16 cellular contexts compared by ENCODE assay signal in the genomic region with DNA sequence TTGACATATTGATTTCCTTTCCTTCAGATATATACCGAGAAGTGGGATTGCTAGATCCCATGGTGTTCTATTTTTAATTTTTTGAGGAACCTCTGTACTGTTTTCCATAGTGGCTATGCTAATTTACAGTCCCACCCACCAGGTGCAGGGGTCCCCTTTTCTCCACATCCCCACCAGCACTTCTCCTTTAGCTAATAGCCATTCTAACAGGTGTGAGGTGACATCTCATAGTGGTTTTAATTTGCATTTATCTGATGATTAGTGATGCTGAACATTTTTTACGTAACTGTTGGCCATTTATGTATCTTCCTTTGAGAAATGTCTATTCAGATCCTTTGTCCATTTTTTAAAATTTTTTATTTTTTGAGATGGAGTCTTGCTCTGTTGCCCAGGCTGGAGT.
DNase-seq lines count a peak whose midpoint lies in the region; ATAC-seq and TF ChIP-seq lines count a peak whose summit lies in the region.
"Had no signal": no experiment of that assay in that cellular context is flagged by ENCODE, and none has a peak within 500 bp of the region (broad histone marks: within the 10 kb centered on the region; RNA-seq: fewer than 3 reads in every experiment).

No MANE protein-coding gene starts in this region.

- H3F3A ChIP-seq in DOHH2 (ENCODE audit: control insufficient read depth, insufficient read depth), result peaks cover 17% of the 10 kb centered on the region

- DNase-seq in NAMALWA (ENCODE audit: low spot score) (peak; percentile 53), activated B cell treated with CpG ODN at 0.5 μM for 24 hours (no peak), sigmoid colon (peak; percentile 12), GM10248 (ENCODE audit: extremely low spot score) (no peak)
- DNase-seq in CD4-positive, alpha-beta memory T cell, result no peak
- DNase-seq: BE2C; C1 segment of cervical spinal cord; Caco-2; CD4-positive, CD25-positive, alpha-beta regulatory T cell; GDM1; HCEC 1CT had no signal

- 85 to 94% methylated on average over 2 of the region's 2 CpGs for WGBS in sigmoid colon, 2 donors

- CTCF ChIA-PET in activated B cell treated with CpG ODN at 0.5 μM for 24 hours (lab: Charles Lee), result no interaction called here
- CTCF ChIA-PET in GM10248 (lab: Yijun Ruan, JAX), result no interaction called here
- CTCF ChIA-PET in CD4-positive, alpha-beta memory T cell (lab: Charles Lee; ENCODE audit: partially characterized antibody), result no interaction called here

- POLR2A ChIA-PET in activated B cell treated with CpG ODN at 0.5 μM for 24 hours (lab: Charles Lee), result no interaction called here
- POLR2A ChIA-PET in GM10248 (lab: Yijun Ruan, JAX), result no interaction called here
- POLR2A ChIA-PET in CD4-positive, alpha-beta memory T cell (lab: Charles Lee; ENCODE audit: partially characterized antibody), result no interaction called here

- no peak for TF ChIP-seq POLR2A in sigmoid colon (IDR thresholded peaks at IDR 0.05)

- no peaks in the 10 kb centered on the region for H4K20me1 ChIP-seq in DOHH2 (ENCODE audit: control insufficient read depth, insufficient read depth, low read depth, low read length)

- H3K27ac ChIP-seq in DOHH2 (ENCODE audit: low read depth, low read length) (peak overlapping the region; percentile 83), sigmoid colon (no peak overlapping the region)
- H3K27ac ChIP-seq in CD4-positive, alpha-beta memory T cell (ENCODE audit: low read depth, low read length), result no peak overlapping the region
- H3K27ac ChIP-seq: HL-60 had no signal

- H3K4me1 Mint-ChIP-seq in activated B cell treated with CpG ODN at 0.5 μM for 24 hours, result peaks cover 18% of the 10 kb centered on the region
- H3K4me1 Mint-ChIP-seq in CD4-positive, alpha-beta memory T cell, result no peaks in the 10 kb centered on the region
- H3K4me1 Mint-ChIP-seq: CD4-positive, CD25-positive, alpha-beta regulatory T cell had no signal

- peaks cover 8% of the 10 kb centered on the region for H3K79me2 ChIP-seq in DOHH2 (ENCODE audit: control insufficient read depth, low read length)

- no peaks in the 10 kb centered on the region for H3K27me3 ChIP-seq in DOHH2 (ENCODE audit: control insufficient read depth, low read length)
- H3K27me3 ChIP-seq in sigmoid colon, result no peaks in the 10 kb centered on the region
- H3K27me3 ChIP-seq in CD4-positive, alpha-beta memory T cell (ENCODE audit: insufficient read depth, low read length), result no peaks in the 10 kb centered on the region
- H3K27me3 ChIP-seq: BE2C had no signal

- intact Hi-C loops in activated B cell treated with CpG ODN at 0.5 μM for 24 hours (cut with micrococcal nuclease) (no loop called here), sigmoid colon (cut with DNase I) (no loop called here)
- intact Hi-C loops in CD4-positive, alpha-beta memory T cell (cut with micrococcal nuclease), result no loop called here

- H3K9me3 ChIP-seq in DOHH2 (ENCODE audit: control insufficient read depth, insufficient read depth, low read length) (no peaks in the 10 kb centered on the region), sigmoid colon (no peaks in the 10 kb centered on the region)
- no peaks in the 10 kb centered on the region for H3K9me3 ChIP-seq in CD4-positive, alpha-beta memory T cell (ENCODE audit: control insufficient read depth in 1 of 2, low read length in 2 of 2)
- H3K9me3 ChIP-seq: BE2C, Caco-2 had no signal

- peaks cover 59% of the 10 kb centered on the region for H3K4me1 ChIP-seq in DOHH2 (ENCODE audit: control insufficient read depth, low read length)
- H3K4me1 ChIP-seq in sigmoid colon, result peaks cover 0 to 6% (median 0%) of the 10 kb centered on the region in 4 donors
- no peaks in the 10 kb centered on the region for H3K4me1 ChIP-seq in CD4-positive, alpha-beta memory T cell (ENCODE audit: insufficient read depth, low read length)
- H3K4me1 ChIP-seq: BE2C, Caco-2 had no signal

- H3K4me3 Mint-ChIP-seq in activated B cell treated with CpG ODN at 0.5 μM for 24 hours, result no peak overlapping the region
- no peak overlapping the region for H3K4me3 Mint-ChIP-seq in CD4-positive, alpha-beta memory T cell
- H3K4me3 Mint-ChIP-seq: CD4-positive, CD25-positive, alpha-beta regulatory T cell; GM23338 had no signal

- peak overlapping the region; percentile 71 for H3K27ac Mint-ChIP-seq in activated B cell treated with CpG ODN at 0.5 μM for 24 hours
- H3K27ac Mint-ChIP-seq in CD4-positive, alpha-beta memory T cell, result no peak overlapping the region

- H3K4me3 ChIP-seq in DOHH2 (ENCODE audit: low read length), result peak overlapping the region; percentile 45
- H3K4me3 ChIP-seq in sigmoid colon, result no peak overlapping the region
- no peak overlapping the region for H3K4me3 ChIP-seq in CD4-positive, alpha-beta memory T cell (ENCODE audit: low read length in 2 of 2)
- H3K4me3 ChIP-seq: GM23338, K562 had no signal

- H3K36me3 Mint-ChIP-seq in activated B cell treated with CpG ODN at 0.5 μM for 24 hours (ENCODE audit: low read depth), result peaks cover 90% of the 10 kb centered on the region
- no peaks in the 10 kb centered on the region for H3K36me3 Mint-ChIP-seq in CD4-positive, alpha-beta memory T cell
- H3K36me3 Mint-ChIP-seq: CD4-positive, CD25-positive, alpha-beta regulatory T cell had no signal

- peak overlapping the region; percentile 71 for H3K4me2 ChIP-seq in DOHH2 (ENCODE audit: low read length)
- H3K4me2 ChIP-seq: GM23338 had no signal

- no peak for TF ChIP-seq EP300 in sigmoid colon (IDR thresholded peaks at IDR 0.05)

- H3K9me2 ChIP-seq in DOHH2 (replicated peaks; ENCODE audit: control insufficient read depth, low read length), result no peaks in the 10 kb centered on the region

- H3K27me3 Mint-ChIP-seq in activated B cell treated with CpG ODN at 0.5 μM for 24 hours, result no peaks in the 10 kb centered on the region
- H3K27me3 Mint-ChIP-seq in CD4-positive, alpha-beta memory T cell, result no peaks in the 10 kb centered on the region
- H3K27me3 Mint-ChIP-seq: CD4-positive, CD25-positive, alpha-beta regulatory T cell had no signal

- H3K9me3 Mint-ChIP-seq in activated B cell treated with CpG ODN at 0.5 μM for 24 hours, result no peaks in the 10 kb centered on the region
- peaks cover 0 to 5% (median 0%) of the 10 kb centered on the region in 8 donors for H3K9me3 Mint-ChIP-seq in CD4-positive, alpha-beta memory T cell
- H3K9me3 Mint-ChIP-seq: CD4-positive, CD25-positive, alpha-beta regulatory T cell; GM23338 had no signal

- ATAC-seq in activated B cell treated with CpG ODN at 0.5 μM for 24 hours (ENCODE audit: low read depth) (peak; percentile 51), GM19455 (IDR thresholded peaks at IDR 0.05; ENCODE audit: unreplicated experiment) (no peak)
- ATAC-seq: GM23338, K562 had no signal

- H3K36me3 ChIP-seq in DOHH2 (ENCODE audit: control insufficient read depth, low read length) (peaks cover 93% of the 10 kb centered on the region), sigmoid colon (no peaks in the 10 kb centered on the region)
- H3K36me3 ChIP-seq in CD4-positive, alpha-beta memory T cell (ENCODE audit: insufficient read depth, low read length), result no peaks in the 10 kb centered on the region
- H3K36me3 ChIP-seq: BE2C had no signal

- no peak for TF ChIP-seq CTCF in DOHH2 (IDR thresholded peaks at IDR 0.05; ENCODE audit: low read depth, low read length, poor library complexity, severe bottlenecking)
- TF ChIP-seq CTCF in activated B cell treated with CpG ODN at 0.5 μM for 24 hours (IDR thresholded peaks at IDR 0.05), result no peak
- TF ChIP-seq CTCF in sigmoid colon (IDR thresholded peaks at IDR 0.05), result no peak
- TF ChIP-seq CTCF in GM10248 (IDR thresholded peaks at IDR 0.05; ENCODE audit: control extremely low read depth, extremely low read depth, low read depth, missing control alignments), result no peak

Comparison
In these comparisons a context has a peak if more than half of its experiments do, and no peak if none do; other contexts are left out.
1. DNase-seq: peak in NAMALWA (single experiment) and sigmoid colon (single experiment); none in activated B cell treated with CpG ODN at 0.5 μM for 24 hours (single experiment), GM10248 (single experiment) and CD4-positive, alpha-beta memory T cell (0 of 5).